ENCODE assay signal across 8 cellular contexts in genomic region chr7:8295638-8296361, GRCh38.
A peak's percentile ranks its signal among the peaks of the same experiment; 100 is the strongest.
DNase-seq lines count a peak whose midpoint lies in the region; ATAC-seq and TF ChIP-seq lines count a peak whose summit lies in the region.

No MANE protein-coding gene starts in this region.

- H3K27ac Mint-ChIP-seq in nephron progenitor cell: no peak overlapping the region

- DNase-seq in EH (ENCODE audit: low read depth) (peak; percentile 76), NCI-H226 (peak; percentile 82), fibroblast of mammary gland (ENCODE audit: low read depth) (peak; percentile 83), nephron progenitor cell (peak; percentile 34), T-helper 9 cell (no peak)

- no peaks in the 10 kb centered on the region for H3K4me1 Mint-ChIP-seq in nephron progenitor cell

- peak; percentile 100 for ATAC-seq in GM19455 (IDR thresholded peaks at IDR 0.05; ENCODE audit: unreplicated experiment)
- ATAC-seq in HG03442 (IDR thresholded peaks at IDR 0.05; ENCODE audit: unreplicated experiment): peak; percentile 99

- no peak overlapping the region for H3K4me3 ChIP-seq in WI38 (ENCODE audit: low read depth, low read length)
- H3K4me3 ChIP-seq in fibroblast of mammary gland (ENCODE audit: control insufficient read depth, low read depth, low read length): no peak overlapping the region

- H3K27me3 Mint-ChIP-seq in nephron progenitor cell (ENCODE audit: low read depth, poor library complexity): peaks cover 3% of the 10 kb centered on the region

- peaks cover 7% of the 10 kb centered on the region for H3K9me3 Mint-ChIP-seq in nephron progenitor cell

- H3K4me3 Mint-ChIP-seq in nephron progenitor cell: no peak overlapping the region

- no peaks in the 10 kb centered on the region for H3K36me3 Mint-ChIP-seq in nephron progenitor cell (ENCODE audit: low read depth)

- TF ChIP-seq CTCF in WI38 (IDR thresholded peaks at IDR 0.05; ENCODE audit: low read depth, low read length) (0 out of 2 replicates have a peak, but pooled peaks have one; percentile 22), fibroblast of mammary gland (conservative IDR thresholded peaks at IDR 0.05; ENCODE audit: control insufficient read depth, insufficient read depth, low read depth, low read length) (peak; percentile 70), nephron progenitor cell (IDR thresholded peaks at IDR 0.05) (peak; percentile 80)

Comparison
In these comparisons a context has a peak if more than half of its experiments do, and no peak if none do; other contexts are left out.
1. CTCF ChIP-seq: peak in every context shown above with its lines; median percentile 80 in nephron progenitor cell; 70 in fibroblast of mammary gland; 22 in WI38.